ENCODE assay signal across 8 cellular contexts in genomic region chr1:10209905-10210810, GRCh38. TPM values are rescaled to one million over a fixed set of nuclear protein-coding genes. Genes with fewer than 3 reads are reported as not detected.
DNase-seq lines count a peak whose midpoint lies in the region; ATAC-seq lines count a peak whose summit lies in the region.

Gene KIF1B, plus strand, starts transcription at chr1:10210570. Its CDS starts 21,759 bp downstream, at chr1:10232329.

- CTCF ChIA-PET in activated CD8-positive, alpha-beta memory T cell treated with anti-CD3 and anti-CD28 coated beads for 36 hours (lab: Charles Lee): interaction anchor here (0.5 to 2.7 kb wide), 26 partner anchors 10 to 1368 kb away, joined by 3 to 16 read pairs (median 4); no protein-coding TSS in a partner anchor

- H3K4me1 ChIP-seq in effector memory CD4-positive, alpha-beta T cell (ENCODE audit: control insufficient read depth, insufficient read depth, low read length, poor library complexity, severe bottlenecking): peaks cover 13% of the 10 kb centered on the region

- no peaks in the 10 kb centered on the region for H3K27me3 ChIP-seq in effector memory CD4-positive, alpha-beta T cell (replicated peaks; ENCODE audit: control insufficient read depth, insufficient read depth, low read length, poor library complexity, severe bottlenecking)

- no peaks in the 10 kb centered on the region for H3K36me3 Mint-ChIP-seq in memory B cell

- H3K27ac ChIP-seq in effector memory CD4-positive, alpha-beta T cell (ENCODE audit: insufficient read depth, low read length, poor library complexity, severe bottlenecking): peak within 1 kb of the TSS; percentile 48

- no peaks in the 10 kb centered on the region for H3K36me3 ChIP-seq in effector memory CD4-positive, alpha-beta T cell (ENCODE audit: control insufficient read depth, insufficient read depth, low read length)

- no peaks in the 10 kb centered on the region for H3K9me3 Mint-ChIP-seq in memory B cell

- H3K27me3 Mint-ChIP-seq in memory B cell: peaks cover 1% of the 10 kb centered on the region

- ATAC-seq in GM19467 (IDR thresholded peaks at IDR 0.05; ENCODE audit: unreplicated experiment) (peak; percentile 98), memory B cell (ENCODE audit: low read depth) (peak; percentile 96)

- DNase-seq in COLO668 (lab: John Stamatoyannopoulos, UW; ENCODE audit: unreplicated experiment): peak; percentile 100
- peak; percentile 92 for DNase-seq in HS-27A (ENCODE audit: low read depth)
- peak; percentile 97 for DNase-seq in NK-92 treated with Interleukin-12 subunit alpha and Interleukin-12 subunit beta, amount 100 ng/mL, for 24 hours (lab: John Stamatoyannopoulos, UW)
- peak; percentile 93 to 95 (median 94) for DNase-seq in effector memory CD4-positive, alpha-beta T cell
- DNase-seq in memory B cell (ENCODE audit: low spot score in 2 of 2): peak; percentile 97
- peak; percentile 91 for DNase-seq in stimulated activated CD8-positive, alpha-beta memory T cell treated with anti-CD3 and anti-CD28 coated beads, Interleukin-12 subunit alpha, Interleukin-12 subunit beta, amount 100 ng/mL, for 24 hours (ENCODE audit: extremely low read depth)

- H3K27ac Mint-ChIP-seq in memory B cell: peak within 1 kb of the TSS; percentile 81

- POLR2A ChIA-PET in activated CD8-positive, alpha-beta memory T cell treated with anti-CD3 and anti-CD28 coated beads for 36 hours (lab: Charles Lee): interaction anchor here (0.6 to 1.4 kb wide), 3 partner anchors 26 to 189 kb away, joined by 3 to 5 read pairs (median 5); no protein-coding TSS in a partner anchor

- H3K4me3 ChIP-seq in effector memory CD4-positive, alpha-beta T cell (ENCODE audit: insufficient read depth, low read depth, low read length, poor library complexity, severe bottlenecking): peak within 1 kb of the TSS; percentile 70

- no peaks in the 10 kb centered on the region for H3K9me3 ChIP-seq in effector memory CD4-positive, alpha-beta T cell (ENCODE audit: control insufficient read depth, low read length)

- peaks cover 24% of the 10 kb centered on the region for H3K4me1 Mint-ChIP-seq in memory B cell

- H3K4me3 Mint-ChIP-seq in memory B cell: peak within 1 kb of the TSS; percentile 90

RNA-seq across cellular contexts. Expression of gene KIF1B, which starts in this region (rescaled TPM):
- 10 to 100 TPM; 15.6 to 17.0 TPM for total RNA-seq in activated CD8-positive, alpha-beta memory T cell treated with anti-CD3 and anti-CD28 coated beads for 36 hours

Comparison
In these comparisons a context has a peak if more than half of its experiments do, and no peak if none do; other contexts are left out.
1. Peak in every context shown above with its lines: DNase-seq, ATAC-seq, H3K4me3 ChIP-seq and H3K27ac ChIP-seq.